8 cellular contexts compared by ENCODE assay signal in the genomic region with DNA sequence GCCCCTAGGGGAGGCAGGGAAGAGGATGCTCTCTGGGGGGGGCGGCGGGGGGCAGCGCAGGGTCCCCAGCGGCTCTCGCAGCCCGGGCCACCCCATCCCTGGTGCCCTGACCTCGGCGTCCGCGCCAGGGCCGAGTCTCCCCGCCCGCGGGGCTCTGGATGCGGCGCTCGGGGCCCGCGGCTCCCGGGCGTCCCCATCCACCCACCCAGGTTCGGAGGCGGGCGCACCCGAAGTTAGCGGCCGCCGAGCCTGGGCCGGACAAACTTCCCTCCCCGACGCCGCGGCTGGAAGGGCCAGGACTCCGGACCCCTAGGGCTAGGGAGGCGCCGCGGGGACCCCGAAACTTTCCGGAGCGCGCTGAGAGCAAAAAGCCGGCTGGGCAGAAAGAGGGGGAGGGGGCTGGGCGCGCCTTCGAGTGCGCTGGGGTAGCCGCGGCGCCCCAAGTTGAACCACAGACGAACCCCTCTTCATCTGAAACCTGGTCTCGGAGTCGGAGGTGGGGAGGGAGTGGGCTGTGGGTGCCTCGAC. TPM values are rescaled to one million over a fixed set of nuclear protein-coding genes. Genes with fewer than 3 reads are reported as not detected.
DNase-seq lines count a peak whose midpoint lies in the region; ATAC-seq and TF ChIP-seq lines count a peak whose summit lies in the region.

No MANE protein-coding gene starts in this region.

- H3K36me3 ChIP-seq in A673 (ENCODE audit: insufficient read depth, low read length, poor library complexity, severe bottlenecking) (no peaks in the 10 kb centered on the region), HAP-1 (replicated peaks) (no peaks in the 10 kb centered on the region), ectodermal cell (ENCODE audit: control insufficient read depth, insufficient read depth, low read length) (no peaks in the 10 kb centered on the region)

- H3K4me1 ChIP-seq in A673 (ENCODE audit: insufficient read depth, low read length, poor library complexity, severe bottlenecking): peaks cover 20% of the 10 kb centered on the region
- H3K4me1 ChIP-seq in HAP-1: no peaks in the 10 kb centered on the region
- peaks cover 21% of the 10 kb centered on the region for H3K4me1 ChIP-seq in ectodermal cell (ENCODE audit: control insufficient read depth, insufficient read depth, low read length)

- in situ Hi-C loops in HAP-1 (cut with MboI; ENCODE audit: low sequenced_read_pairs): no loop called here

- H3K36me3 Mint-ChIP-seq in mesothelial cell of epicardium (no peaks in the 10 kb centered on the region), WTC11 (no peaks in the 10 kb centered on the region)
- H3K36me3 Mint-ChIP-seq in activated T-helper 2 cell treated with anti-CD3 and anti-CD28 coated beads, Interferon-gamma antibody, Interleukin-2, Interleukin-4, amounts not matched to agents 10 μg/mL and 5 μg/mL and 100 μg/mL, durations not matched to agents 14 hours and 24 hours and 36 hours (ENCODE audit: low read depth): no peaks in the 10 kb centered on the region

- H3K9me3 ChIP-seq in A673 (ENCODE audit: low read depth, low read length, poor library complexity, severe bottlenecking) (no peaks in the 10 kb centered on the region), HAP-1 (no peaks in the 10 kb centered on the region), ectodermal cell (ENCODE audit: control insufficient read depth, low read length) (no peaks in the 10 kb centered on the region)

- WGBS in ectodermal cell, 2 experiments: 1% methylated on average over 53 of the region's 53 CpGs

- no peak for ATAC-seq in WTC11
- no peak for ATAC-seq in HG02981 (IDR thresholded peaks at IDR 0.05; ENCODE audit: unreplicated experiment)

- H3K9me3 Mint-ChIP-seq in mesothelial cell of epicardium (no peaks in the 10 kb centered on the region), WTC11 (peaks cover 6% of the 10 kb centered on the region; the same call in 1 of the 2 replicates)
- no peaks in the 10 kb centered on the region for H3K9me3 Mint-ChIP-seq in activated T-helper 2 cell treated with anti-CD3 and anti-CD28 coated beads, Interferon-gamma antibody, Interleukin-2, Interleukin-4, amounts not matched to agents 10 μg/mL and 5 μg/mL and 100 μg/mL, durations not matched to agents 14 hours and 24 hours and 36 hours

- H3K27ac ChIP-seq in A673 (ENCODE audit: low read depth, low read length, poor library complexity, severe bottlenecking) (no peak overlapping the region), ectodermal cell (ENCODE audit: insufficient read depth, low read depth, low read length, poor library complexity, severe bottlenecking) (no peak overlapping the region)

- H3K27ac Mint-ChIP-seq in mesothelial cell of epicardium (no peak overlapping the region), WTC11 (no peak overlapping the region)
- H3K27ac Mint-ChIP-seq in activated T-helper 2 cell treated with anti-CD3 and anti-CD28 coated beads, Interferon-gamma antibody, Interleukin-2, Interleukin-4, amounts not matched to agents 10 μg/mL and 5 μg/mL and 100 μg/mL, durations not matched to agents 14 hours and 24 hours and 36 hours: no peak overlapping the region

- TF ChIP-seq CTCF in A673 (conservative IDR thresholded peaks at IDR 0.05; ENCODE audit: low read depth, low read length) (no peak), mesothelial cell of epicardium (IDR thresholded peaks at IDR 0.05; ENCODE audit: unreplicated experiment) (no peak), WTC11 (IDR thresholded peaks at IDR 0.05) (no peak)

- CTCF ChIA-PET in A673 (lab: Charles Lee): no interaction called here
- CTCF ChIA-PET in WTC11 (lab: Charles Lee): no interaction called here

- intact Hi-C loops in A673 (cut with micrococcal nuclease; ENCODE audit: unreplicated experiment): loop anchor here (10.0 kb wide), 2 partner anchors 538 to 688 kb away; a partner anchor contains a TSS
- intact Hi-C loops in activated T-helper 2 cell treated with anti-CD3 and anti-CD28 coated beads, Interferon-gamma antibody, Interleukin-2, Interleukin-4, amounts not matched to agents 10 μg/mL and 5 μg/mL and 100 μg/mL, durations not matched to agents 14 hours and 24 hours and 36 hours (cut with micrococcal nuclease): loop anchor here (5.0 to 10.0 kb wide), 3 partner anchors 258 to 678 kb away; no protein-coding TSS in a partner anchor

- H3K4me3 Mint-ChIP-seq in mesothelial cell of epicardium (peak overlapping the region; percentile 34), WTC11 (no peak overlapping the region)
- no peak overlapping the region for H3K4me3 Mint-ChIP-seq in activated T-helper 2 cell treated with anti-CD3 and anti-CD28 coated beads, Interferon-gamma antibody, Interleukin-2, Interleukin-4, amounts not matched to agents 10 μg/mL and 5 μg/mL and 100 μg/mL, durations not matched to agents 14 hours and 24 hours and 36 hours (ENCODE audit: low read depth)

- BruUV-seq in A673 (replicated peaks; lab: Mats Ljungman, UMichigan): no TSS peak

- H3K27me3 Mint-ChIP-seq in mesothelial cell of epicardium (ENCODE audit: low read depth): peaks cover 53% of the 10 kb centered on the region
- H3K27me3 Mint-ChIP-seq in WTC11 (ENCODE audit: low read depth): peaks cover 70% of the 10 kb centered on the region
- H3K27me3 Mint-ChIP-seq in activated T-helper 2 cell treated with anti-CD3 and anti-CD28 coated beads, Interferon-gamma antibody, Interleukin-2, Interleukin-4, amounts not matched to agents 10 μg/mL and 5 μg/mL and 100 μg/mL, durations not matched to agents 14 hours and 24 hours and 36 hours (ENCODE audit: low read depth): peaks cover 45% of the 10 kb centered on the region

- H3K4me3 ChIP-seq in A673 (ENCODE audit: low read depth, low read length, poor library complexity, severe bottlenecking) (peak overlapping the region; percentile 36), HAP-1 (peak overlapping the region; percentile 31), ectodermal cell (ENCODE audit: insufficient read depth, low read depth, low read length) (peak overlapping the region; percentile 49)

- DNase-seq in A673 (ENCODE audit: low spot score): no peak
- DNase-seq in HAP-1 (ENCODE audit: low spot score in 2 of 2): no peak
- DNase-seq in mesothelial cell of epicardium (ENCODE audit: low spot score in 2 of 2, unreplicated experiment in 2 of 2): peak; percentile 18 to 49
- DNase-seq in WTC11 (ENCODE audit: low spot score): no peak
- DNase-seq in activated T-helper 2 cell treated with anti-CD3 and anti-CD28 coated beads, Interferon-gamma antibody, Interleukin-2, Interleukin-4, amounts not matched to agents 10 μg/mL and 5 μg/mL and 100 μg/mL, durations not matched to agents 14 hours and 24 hours and 36 hours (ENCODE audit: low spot score): no peak
- no peak for DNase-seq in amniotic stem cell (lab: John Stamatoyannopoulos, UW)

- POLR2A ChIA-PET in A673 (lab: Charles Lee; ENCODE audit: low non-redundant PET) (no interaction called here), WTC11 (lab: Charles Lee) (no interaction called here)

- H3K4me1 Mint-ChIP-seq in mesothelial cell of epicardium (peaks cover 9% of the 10 kb centered on the region), WTC11 (peaks cover 12% of the 10 kb centered on the region)
- no peaks in the 10 kb centered on the region for H3K4me1 Mint-ChIP-seq in activated T-helper 2 cell treated with anti-CD3 and anti-CD28 coated beads, Interferon-gamma antibody, Interleukin-2, Interleukin-4, amounts not matched to agents 10 μg/mL and 5 μg/mL and 100 μg/mL, durations not matched to agents 14 hours and 24 hours and 36 hours (ENCODE audit: low read depth)

- H3K27me3 ChIP-seq in A673 (replicated peaks; ENCODE audit: insufficient read depth, low read depth, low read length, poor library complexity): peaks cover 69% of the 10 kb centered on the region
- H3K27me3 ChIP-seq in HAP-1 (ENCODE audit: low read depth): peaks cover 23% of the 10 kb centered on the region
- H3K27me3 ChIP-seq in ectodermal cell (ENCODE audit: control insufficient read depth, insufficient read depth, low read length, poor library complexity, severe bottlenecking): peaks cover 89% of the 10 kb centered on the region

TF ChIP-seq in WTC11, 78 proteins besides CTCF, POLR2A, EP300 and RAD21 (continues in another document):
- no peak for TF ChIP-seq NFE2L1 (CRISPR knock-in tag; IDR thresholded peaks at IDR 0.05)
- no peak for TF ChIP-seq MYBL2 (CRISPR knock-in tag; IDR thresholded peaks at IDR 0.05)
- no peak for TF ChIP-seq MXD4 (CRISPR knock-in tag; IDR thresholded peaks at IDR 0.05; ENCODE audit: borderline replicate concordance)
- TF ChIP-seq, protein P1, sequence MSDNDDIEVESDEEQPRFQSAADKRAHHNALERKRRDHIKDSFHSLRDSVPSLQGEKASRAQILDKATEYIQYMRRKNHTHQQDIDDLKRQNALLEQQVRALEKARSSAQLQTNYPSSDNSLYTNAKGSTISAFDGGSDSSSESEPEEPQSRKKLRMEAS (CRISPR knock-in tag; IDR thresholded peaks at IDR 0.05): no peak
- TF ChIP-seq TEAD1 (CRISPR knock-in tag; IDR thresholded peaks at IDR 0.05): no peak
- TF ChIP-seq HMGA2 (CRISPR knock-in tag; IDR thresholded peaks at IDR 0.05): no peak
- TF ChIP-seq, protein P2, sequence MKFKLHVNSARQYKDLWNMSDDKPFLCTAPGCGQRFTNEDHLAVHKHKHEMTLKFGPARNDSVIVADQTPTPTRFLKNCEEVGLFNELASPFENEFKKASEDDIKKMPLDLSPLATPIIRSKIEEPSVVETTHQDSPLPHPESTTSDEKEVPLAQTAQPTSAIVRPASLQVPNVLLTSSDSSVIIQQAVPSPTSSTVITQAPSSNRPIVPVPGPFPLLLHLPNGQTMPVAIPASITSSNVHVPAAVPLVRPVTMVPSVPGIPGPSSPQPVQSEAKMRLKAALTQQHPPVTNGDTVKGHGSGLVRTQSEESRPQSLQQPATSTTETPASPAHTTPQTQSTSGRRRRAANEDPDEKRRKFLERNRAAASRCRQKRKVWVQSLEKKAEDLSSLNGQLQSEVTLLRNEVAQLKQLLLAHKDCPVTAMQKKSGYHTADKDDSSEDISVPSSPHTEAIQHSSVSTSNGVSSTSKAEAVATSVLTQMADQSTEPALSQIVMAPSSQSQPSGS (CRISPR knock-in tag; IDR thresholded peaks at IDR 0.05; ENCODE audit: borderline replicate concordance, low read depth): no peak

RNA-seq across cellular contexts. Expression of a gene that starts 3.8 kb away (rescaled TPM):
- total RNA-seq in A673 (2021): 0.09 TPM in 1 of 2 replicates, not detected in the other
- 8.4 TPM for polyA plus RNA-seq in ectodermal cell (2013, experiment 1 of 4)
- polyA plus RNA-seq in ectodermal cell (2013, experiment 2 of 4): 8.4 TPM
- polyA plus RNA-seq in ectodermal cell (2013, experiment 3 of 4): 9.3 TPM
- polyA plus RNA-seq in ectodermal cell (2013, experiment 4 of 4): 10.2 TPM
- 11.4 to 13.5 TPM (median 11.9 TPM) in 3 replicates for total RNA-seq in mesothelial cell of epicardium
- 4.1 to 4.6 TPM (median 4.4 TPM) in 3 replicates for total RNA-seq in WTC11 (2021)
- not detected in 2 replicates for total RNA-seq in activated T-helper 2 cell treated with anti-CD3 and anti-CD28 coated beads, Interferon-gamma antibody, Interleukin-2, Interleukin-4, amounts not matched to agents 10 μg/mL and 5 μg/mL and 100 μg/mL, durations not matched to agents 14 hours and 24 hours and 36 hours

Comparison
In these comparisons a context has a peak if more than half of its experiments do, and no peak if none do; other contexts are left out.
1. DNase-seq: peak in mesothelial cell of epicardium (2 of 2); none in A673 (single experiment), HAP-1 (0 of 2), WTC11 (single experiment), activated T-helper 2 cell treated with anti-CD3 and anti-CD28 coated beads, Interferon-gamma antibody, Interleukin-2, Interleukin-4, amounts not matched to agents 10 μg/mL and 5 μg/mL and 100 μg/mL, durations not matched to agents 14 hours and 24 hours and 36 hours (single experiment) and amniotic stem cell (single experiment).
2. Peak in every context shown above with its lines, with median percentiles within 50 percentile points of each other: H3K4me3 ChIP-seq.